In genomic region chr11:108222686-108223448, GRCh38 we compare ENCODE assay signal across 1 cellular context.
TF ChIP-seq lines count a peak whose summit lies in the region.

ATM (plus strand) TSS chr11:108223067; CDS start chr11:108227625, 4,558 bp downstream.

TF ChIP-seq in SK-N-SH, 30 proteins besides CTCF, POLR2A, EP300 and RAD21 (continued from another document):
- TF ChIP-seq JUND (IDR thresholded peaks at IDR 0.05) (no peak), IRF3 (IDR thresholded peaks at IDR 0.05; ENCODE audit: low read depth, low read length) (peak; percentile 15; the same call in 1 of the 2 replicates), ELF1 (IDR thresholded peaks at IDR 0.05) (peak; percentile 90), REST (IDR thresholded peaks at IDR 0.05; ENCODE audit: low read depth, low read length) (no peak), MEF2A (IDR thresholded peaks at IDR 0.05; ENCODE audit: borderline replicate concordance, low read depth) (no peak), TAF1 (IDR thresholded peaks at IDR 0.05; ENCODE audit: borderline replicate concordance, low read depth, low read length) (peak; percentile 83), MAX (IDR thresholded peaks at IDR 0.05; ENCODE audit: low read depth) (peak; percentile 95), NFIC (IDR thresholded peaks at IDR 0.05; ENCODE audit: borderline replicate concordance) (no peak), TEAD4 (IDR thresholded peaks at IDR 0.05; ENCODE audit: borderline replicate concordance, insufficient read depth) (no peak), USF2 (IDR thresholded peaks at IDR 0.05; ENCODE audit: borderline replicate concordance, low read depth, low read length) (no peak), GABPA (IDR thresholded peaks at IDR 0.05; ENCODE audit: low read depth) (peak; percentile 78), EZH2phosphoT487 (IDR thresholded peaks at IDR 0.05; ENCODE audit: borderline replicate concordance, low read depth) (no peak), POLR2AphosphoS5 (IDR thresholded peaks at IDR 0.05; ENCODE audit: low read depth, low read length) (peak; percentile 91), NRF1 (IDR thresholded peaks at IDR 0.05; ENCODE audit: low read depth, low read length) (peak; percentile 88), TCF12 (IDR thresholded peaks at IDR 0.05) (no peak), YY1 (IDR thresholded peaks at IDR 0.05; ENCODE audit: low read depth) (peak; percentile 77; the same call in 1 of the 2 replicates)
